8 cellular contexts compared by ENCODE assay signal in the genomic region with DNA sequence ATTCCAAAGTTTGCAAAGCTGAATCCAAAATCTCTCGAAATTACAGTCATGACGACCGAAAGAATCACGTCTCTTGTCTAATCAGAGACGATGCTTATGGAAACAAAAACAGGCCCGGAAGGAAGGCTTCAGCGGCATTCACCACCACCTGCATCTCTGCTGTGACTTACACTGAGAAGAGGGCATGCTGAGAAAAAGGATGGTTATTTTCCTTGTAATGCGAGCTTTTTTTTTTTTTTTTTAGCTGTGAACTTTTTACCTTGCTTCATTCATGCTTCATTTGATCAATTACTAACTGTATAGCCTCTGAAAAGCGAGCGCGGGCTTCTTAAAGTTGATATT.
A peak's percentile ranks its signal among the peaks of the same experiment; 100 is the strongest.
DNase-seq lines count a peak whose midpoint lies in the region; ATAC-seq and TF ChIP-seq lines count a peak whose summit lies in the region.

No MANE protein-coding gene starts in this region.

- H3K9me3 ChIP-seq in ES-I3 (ENCODE audit: control insufficient read depth, insufficient read depth, low read length) (no peaks in the 10 kb centered on the region), ectodermal cell (ENCODE audit: control insufficient read depth, low read length) (no peaks in the 10 kb centered on the region), neuron (ENCODE audit: low read length) (no peaks in the 10 kb centered on the region)

- H3K36me3 ChIP-seq in ES-I3 (ENCODE audit: insufficient read depth, low read length) (no peaks in the 10 kb centered on the region), ectodermal cell (ENCODE audit: control insufficient read depth, insufficient read depth, low read length) (no peaks in the 10 kb centered on the region), neuron (ENCODE audit: insufficient read depth, low read length) (peaks cover 6% of the 10 kb centered on the region)

- ATAC-seq in GM18505 (IDR thresholded peaks at IDR 0.05; ENCODE audit: unreplicated experiment) = no peak
- no peak for ATAC-seq in GM19351 (IDR thresholded peaks at IDR 0.05; ENCODE audit: unreplicated experiment)

- DNase-seq in NAMALWA (ENCODE audit: low spot score) (peak; percentile 13), NCI-H526 treated with DMSO at 0.1 percent for 48 hours (lab: John Stamatoyannopoulos, UW) (no peak), SKM-1 treated with dmso at 0.1 percent for 144 hours (lab: John Stamatoyannopoulos, UW; ENCODE audit: unreplicated experiment) (no peak)

- no peak for TF ChIP-seq POLR2A in GM18505 (IDR thresholded peaks at IDR 0.05; ENCODE audit: borderline replicate concordance, extremely low read depth, insufficient read depth, insufficient read length)

- peak overlapping the region; percentile 93 for H2AFZ ChIP-seq in neuron (ENCODE audit: low read depth, low read length)

- H3K27me3 ChIP-seq in ectodermal cell (ENCODE audit: control insufficient read depth, insufficient read depth, low read length, poor library complexity, severe bottlenecking) (no peaks in the 10 kb centered on the region), neuron (ENCODE audit: insufficient read depth, low read length) (no peaks in the 10 kb centered on the region)

- H3K27ac ChIP-seq in ectodermal cell (ENCODE audit: insufficient read depth, low read depth, low read length, poor library complexity, severe bottlenecking) = no peak overlapping the region

- H3K4me1 ChIP-seq in ES-I3 (ENCODE audit: insufficient read depth, low read length) (peaks cover 22% of the 10 kb centered on the region; the same call in 1 of the 2 replicates), ectodermal cell (ENCODE audit: control insufficient read depth, insufficient read depth, low read length) (peaks cover 31% of the 10 kb centered on the region), neuron (ENCODE audit: insufficient read depth, low read length) (peaks cover 41% of the 10 kb centered on the region)

- H3K9ac ChIP-seq in ES-I3 (ENCODE audit: low read depth, low read length) = peak overlapping the region; percentile 74; the same call in 1 of the 2 replicates

- WGBS in ectodermal cell, 2 experiments = 2 to 3% methylated on average over 10 to 11 of the region's 11 CpGs

- peak overlapping the region; percentile 63 for H3K4me3 ChIP-seq in ectodermal cell (ENCODE audit: insufficient read depth, low read depth, low read length)
- peak overlapping the region; percentile 84 for H3K4me3 ChIP-seq in neuron (ENCODE audit: low read length)
